ENCODE assay signal across 1 cellular context in the genomic region with DNA sequence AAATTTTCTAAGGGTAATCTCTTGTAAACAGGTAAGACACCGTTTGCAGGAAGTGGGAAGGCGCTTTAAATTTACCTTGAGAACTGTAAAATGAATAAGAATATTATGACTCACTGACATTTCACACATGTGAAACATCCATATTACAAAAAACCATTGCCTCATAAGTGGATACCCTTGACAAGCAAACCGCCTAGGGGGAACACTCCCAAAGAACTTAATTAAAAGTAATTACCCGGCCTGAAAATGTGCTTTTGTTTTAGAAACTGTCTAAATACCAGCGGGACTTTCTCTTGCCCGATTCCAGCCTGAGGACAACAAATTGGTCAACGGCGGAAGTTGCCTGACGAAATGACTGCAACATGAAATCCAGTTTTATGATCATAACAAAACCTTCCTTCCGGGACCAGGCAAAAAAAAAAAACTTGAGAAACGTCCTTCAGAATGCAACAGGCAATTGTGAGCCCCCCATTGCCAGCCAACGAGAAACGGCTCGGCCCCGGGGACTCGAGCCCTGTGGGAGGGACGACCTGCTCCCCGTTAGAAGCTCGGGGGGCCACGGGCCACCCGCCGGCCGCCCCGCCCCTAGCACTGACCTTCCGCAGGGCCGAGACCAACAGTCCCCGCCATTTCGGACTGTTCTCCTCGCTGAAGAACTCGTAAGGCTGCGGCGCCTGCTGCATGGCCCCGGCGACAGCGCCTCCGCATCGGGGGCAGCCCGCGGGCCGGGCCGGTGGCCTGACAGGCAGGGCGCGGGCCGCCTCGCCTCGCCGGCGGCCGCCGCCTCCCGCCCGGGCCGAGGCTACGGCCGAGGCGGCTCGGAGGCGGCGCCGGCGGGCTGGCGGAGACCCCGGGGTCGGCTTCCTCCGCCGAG.
TF ChIP-seq lines count a peak whose summit lies in the region.

No MANE protein-coding gene starts in this region.

TF ChIP-seq in A549, 52 proteins besides CTCF, POLR2A, EP300 and RAD21 (continued from another document):
- TF ChIP-seq, protein P1, sequence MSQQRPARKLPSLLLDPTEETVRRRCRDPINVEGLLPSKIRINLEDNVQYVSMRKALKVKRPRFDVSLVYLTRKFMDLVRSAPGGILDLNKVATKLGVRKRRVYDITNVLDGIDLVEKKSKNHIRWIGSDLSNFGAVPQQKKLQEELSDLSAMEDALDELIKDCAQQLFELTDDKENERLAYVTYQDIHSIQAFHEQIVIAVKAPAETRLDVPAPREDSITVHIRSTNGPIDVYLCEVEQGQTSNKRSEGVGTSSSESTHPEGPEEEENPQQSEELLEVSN (IDR thresholded peaks at IDR 0.05; ENCODE audit: borderline replicate concordance, low read depth) = no peak
- TF ChIP-seq HOXB13 (CRISPR knock-in tag; IDR thresholded peaks at IDR 0.05; ENCODE audit: low read depth) (no peak), ZSCAN20 (CRISPR knock-in tag; IDR thresholded peaks at IDR 0.05) (no peak)
